Comparison of ENCODE assay signal across 8 cellular contexts in genomic region chr19:5719961-5720790, GRCh38. TPM values are rescaled to one million over a fixed set of nuclear protein-coding genes. Genes with fewer than 3 reads are reported as not detected.
DNase-seq lines count a peak whose midpoint lies in the region; ATAC-seq and TF ChIP-seq lines count a peak whose summit lies in the region.

Gene CATSPERD, plus strand, starts transcription at chr19:5720637. Its CDS starts 101 bp downstream, at chr19:5720738.
Gene LONP1, minus strand, starts transcription at chr19:5720146. Its CDS starts 14 bp downstream, at chr19:5720132.

- peak; percentile 87 to 96 (median 87) for ATAC-seq in natural killer cell

- peaks cover 0 to 2% of the 10 kb centered on the region in 2 donors for H3K27me3 Mint-ChIP-seq in natural killer cell (ENCODE audit: low read depth in 2 of 2)

- peaks cover 10 to 23% of the 10 kb centered on the region in 2 donors for H3K4me1 Mint-ChIP-seq in natural killer cell

- H3K9me3 Mint-ChIP-seq in natural killer cell: no peaks in the 10 kb centered on the region

- no peaks in the 10 kb centered on the region for H3K36me3 Mint-ChIP-seq in natural killer cell

- H3K4me3 Mint-ChIP-seq in natural killer cell: peak within 1 kb of the TSS; percentile 89

- TF ChIP-seq CTCF in LNCAP (IDR thresholded peaks at IDR 0.05) (peak; percentile 87), natural killer cell (IDR thresholded peaks at IDR 0.05) (peak; percentile 67)

- DNase-seq in ELR (ENCODE audit: low read depth) (peak; percentile 99), GOT3 (lab: John Stamatoyannopoulos, UW) (peak; percentile 95), RPMI8226 (peak; percentile 99), fibroblast of peridontal ligament (ENCODE audit: extremely low read depth) (peak; percentile 98), natural killer cell (peak; percentile 96)
- peak; percentile 98 for DNase-seq in activated T-helper 9 cell treated with anti-CD3 and anti-CD28 coated beads, Interleukin-2, amount 50 U/mL, for 16 hours (ENCODE audit: low read depth)
- DNase-seq in stimulated activated naive CD4-positive, alpha-beta T cell treated with Interleukin-2 at 50 U/mL for 16 hours (lab: John Stamatoyannopoulos, UW): peak; percentile 98

- intact Hi-C loops in natural killer cell (cut with micrococcal nuclease): loop anchor here (1.0 to 2.0 kb wide), 5 partner anchors 30 to 184 kb away; partner anchors contain the start of genes DUS3L, MICOS13, RPL36 and SAFB

- peak within 1 kb of the TSS; percentile 92 to 95 for H3K27ac Mint-ChIP-seq in natural killer cell

RNA-seq across cellular contexts. Expression of gene CATSPERD, which starts in this region (rescaled TPM):
- not detected for total RNA-seq in natural killer cell

RNA-seq across cellular contexts. Expression of gene LONP1, which starts in this region (rescaled TPM):
- 10 to 100 TPM; 50.5 to 61.8 (median 56.1) TPM for total RNA-seq in natural killer cell

Comparison
In these comparisons a context has a peak if more than half of its experiments do, and no peak if none do; other contexts are left out.
1. Peak in every context shown above with its lines: DNase-seq and ATAC-seq.